23 cellular contexts compared by ENCODE assay signal in genomic region chr12:95066091-95066855, GRCh38. TPM values are rescaled to one million over a fixed set of nuclear protein-coding genes. Genes with fewer than 3 reads are reported as not detected.
DNase-seq lines count a peak whose midpoint lies in the region; ATAC-seq and TF ChIP-seq lines count a peak whose summit lies in the region.
"Had no signal": no experiment of that assay in that cellular context is flagged by ENCODE, and none has a peak within 500 bp of the region (broad histone marks: within the 10 kb centered on the region; RNA-seq: fewer than 3 reads in every experiment).

No MANE protein-coding gene starts in this region.

- no peaks in the 10 kb centered on the region for H3K9me2 ChIP-seq in PC-3 (replicated peaks; ENCODE audit: low read length)
- H3K9me2 ChIP-seq: SK-N-SH had no signal

- peak overlapping the region; percentile 70 for H3K27ac ChIP-seq in PC-3 (ENCODE audit: low read length)
- peak overlapping the region in 3 of 5 donors; percentile 1 to 48 (median 14) for H3K27ac ChIP-seq in adrenal gland
- no peak overlapping the region for H3K27ac ChIP-seq in coronary artery
- H3K27ac ChIP-seq in endodermal cell (ENCODE audit: low read depth, low read length), result no peak overlapping the region
- H3K27ac ChIP-seq: BLaER1 had no signal

- no peak overlapping the region for H3K4me3 ChIP-seq in PC-3 (ENCODE audit: low read length)
- H3K4me3 ChIP-seq in adrenal gland, result no peak overlapping the region
- no peak overlapping the region for H3K4me3 ChIP-seq in coronary artery
- no peak overlapping the region for H3K4me3 ChIP-seq in endodermal cell (ENCODE audit: low read length)
- H3K4me3 ChIP-seq: BLaER1, GM12878 had no signal

- H3K4me2 ChIP-seq in PC-3 (ENCODE audit: low read length), result peak overlapping the region; percentile 45
- H3K4me2 ChIP-seq: BLaER1, SK-N-SH had no signal

- H3K36me3 ChIP-seq in PC-3 (ENCODE audit: low read depth, low read length), result peaks cover 26% of the 10 kb centered on the region; the same call in 1 of the 2 replicates
- H3K36me3 ChIP-seq in adrenal gland (replicated peaks in 1 of 2), result peaks cover 0 to 28% of the 10 kb centered on the region in 2 donors
- peaks cover 66% of the 10 kb centered on the region for H3K36me3 ChIP-seq in endodermal cell (ENCODE audit: control insufficient read depth, insufficient read depth, low read length)

- TF ChIP-seq CTCF in PC-3 (conservative IDR thresholded peaks at IDR 0.05; ENCODE audit: low read depth, low read length) (no peak), adrenal gland (IDR thresholded peaks at IDR 0.05) (no peak), coronary artery (IDR thresholded peaks at IDR 0.05) (no peak), endodermal cell (conservative IDR thresholded peaks at IDR 0.05) (no peak)

- intact Hi-C loops in PC-3 (cut with micrococcal nuclease), result no loop called here
- intact Hi-C loops in adrenal gland (cut with DNase I), result no loop called here
- intact Hi-C loops in activated T-helper 1 cell treated with anti-CD3 and anti-CD28 coated beads, Interleukin-12 subunit alpha, Interleukin-12 subunit beta, Interleukin-2, Interleukin-4 antibody, amounts not matched to agents 30 ng/mL and 10 ng/mL and 1 ng/mL, durations not matched to agents 14 hours and 24 hours and 36 hours (cut with micrococcal nuclease), result no loop called here

- no peaks in the 10 kb centered on the region for H3K9me3 Mint-ChIP-seq in endodermal cell
- H3K9me3 Mint-ChIP-seq in activated T-helper 1 cell treated with anti-CD3 and anti-CD28 coated beads, Interleukin-12 subunit alpha, Interleukin-12 subunit beta, Interleukin-2, Interleukin-4 antibody, amounts not matched to agents 30 ng/mL and 10 ng/mL and 1 ng/mL, durations not matched to agents 14 hours and 24 hours and 36 hours, result no peaks in the 10 kb centered on the region
- H3K9me3 Mint-ChIP-seq: CD4-positive, alpha-beta memory T cell; IgD-negative memory B cell had no signal

- peaks cover 52% of the 10 kb centered on the region for H3K79me2 ChIP-seq in PC-3 (ENCODE audit: low read length)

- TF ChIP-seq POLR2A in adrenal gland (IDR thresholded peaks at IDR 0.05), result no peak

- H4K20me1 ChIP-seq in PC-3 (ENCODE audit: low read length), result no peaks in the 10 kb centered on the region

- no peak overlapping the region for H3K27ac Mint-ChIP-seq in endodermal cell
- H3K27ac Mint-ChIP-seq in activated T-helper 1 cell treated with anti-CD3 and anti-CD28 coated beads, Interleukin-12 subunit alpha, Interleukin-12 subunit beta, Interleukin-2, Interleukin-4 antibody, amounts not matched to agents 30 ng/mL and 10 ng/mL and 1 ng/mL, durations not matched to agents 14 hours and 24 hours and 36 hours, result no peak overlapping the region
- H3K27ac Mint-ChIP-seq: IgD-negative memory B cell had no signal

- H3K36me3 Mint-ChIP-seq in endodermal cell (ENCODE audit: low read depth), result peaks cover 47% of the 10 kb centered on the region
- H3K36me3 Mint-ChIP-seq in activated T-helper 1 cell treated with anti-CD3 and anti-CD28 coated beads, Interleukin-12 subunit alpha, Interleukin-12 subunit beta, Interleukin-2, Interleukin-4 antibody, amounts not matched to agents 30 ng/mL and 10 ng/mL and 1 ng/mL, durations not matched to agents 14 hours and 24 hours and 36 hours (ENCODE audit: low read depth), result peaks cover 20% of the 10 kb centered on the region

- TSS peak; percentile 10 for BruUV-seq in PC-3 (replicated peaks; lab: Mats Ljungman, UMichigan)

- no peak overlapping the region for H2AFZ ChIP-seq in PC-3 (ENCODE audit: low read length)

- H3K9me3 ChIP-seq in PC-3 (ENCODE audit: low read length) (no peaks in the 10 kb centered on the region), adrenal gland (replicated peaks in 1 of 3) (no peaks in the 10 kb centered on the region), endodermal cell (ENCODE audit: control insufficient read depth, low read length) (no peaks in the 10 kb centered on the region)
- H3K9me3 ChIP-seq: BLaER1, Caco-2, SK-N-SH had no signal

- WGBS in adrenal gland, 4 donors, result 56 to 72% (median 65%) methylated on average over 7 of the region's 7 CpGs
- WGBS in endodermal cell (ENCODE audit: insufficient coverage in 1 of 2, insufficient read length in 1 of 2), 2 experiments, result 86 to 94% methylated on average over 2 to 5 of the region's 7 CpGs

- DNase-seq in PC-3 (peak; percentile 87), adrenal gland (peak; percentile 29 to 80 (median 71)), coronary artery (ENCODE audit: low spot score) (no peak), endodermal cell (no peak), germinal center (ENCODE audit: low spot score) (no peak)
- DNase-seq in activated T-helper 1 cell treated with anti-CD3 and anti-CD28 coated beads, Interleukin-12 subunit alpha, Interleukin-12 subunit beta, Interleukin-2, Interleukin-4 antibody, amounts not matched to agents 30 ng/mL and 10 ng/mL and 1 ng/mL, durations not matched to agents 14 hours and 24 hours and 36 hours (ENCODE audit: low spot score), result no peak
- DNase-seq: Caco-2; CD4-positive, alpha-beta memory T cell; DMS 273 treated with DMSO at 0.1 percent for 48 hours; DMS79 treated with DMSO at 0.1 percent for 48 hours; GOT3; HCEC 1CT; Karpas-422; NCI-H1694; NCI-H2081; NCI-H2171; NCI-H524 treated with DMSO at 0.1 percent for 48 hours; SHP77 treated with DMSO at 0.1 percent for 48 hours; SK-N-SH had no signal

- H3K4me1 ChIP-seq in PC-3 (ENCODE audit: insufficient read depth, low read length) (peaks cover 14% of the 10 kb centered on the region), adrenal gland (replicated peaks in 1 of 2) (peaks cover 7 to 22% of the 10 kb centered on the region in 2 donors), endodermal cell (ENCODE audit: control insufficient read depth, insufficient read depth, low read length) (no peaks in the 10 kb centered on the region)
- H3K4me1 ChIP-seq: Caco-2 had no signal

- H3K27me3 ChIP-seq in PC-3 (ENCODE audit: low read length) (no peaks in the 10 kb centered on the region), adrenal gland (no peaks in the 10 kb centered on the region), endodermal cell (ENCODE audit: control insufficient read depth, insufficient read depth, low read length, poor library complexity, severe bottlenecking) (no peaks in the 10 kb centered on the region)
- H3K27me3 ChIP-seq: BLaER1 had no signal

- H3K9ac ChIP-seq in PC-3 (ENCODE audit: low read length) (0 out of 2 replicates have a peak overlapping the region, but pooled peaks have one; percentile 4), endodermal cell (ENCODE audit: extremely low read depth, low read length, poor library complexity, severe bottlenecking) (no peak overlapping the region)
- H3K9ac ChIP-seq: BLaER1, SK-N-SH had no signal

- POLR2A ChIA-PET in PC-3 (lab: Charles Lee; ENCODE audit: unreplicated experiment), result no interaction called here

- no peaks in the 10 kb centered on the region for H3K4me1 Mint-ChIP-seq in endodermal cell
- peaks cover 8% of the 10 kb centered on the region for H3K4me1 Mint-ChIP-seq in activated T-helper 1 cell treated with anti-CD3 and anti-CD28 coated beads, Interleukin-12 subunit alpha, Interleukin-12 subunit beta, Interleukin-2, Interleukin-4 antibody, amounts not matched to agents 30 ng/mL and 10 ng/mL and 1 ng/mL, durations not matched to agents 14 hours and 24 hours and 36 hours (ENCODE audit: low read depth)

- H3K27me3 Mint-ChIP-seq in endodermal cell (ENCODE audit: insufficient read depth), result no peaks in the 10 kb centered on the region
- H3K27me3 Mint-ChIP-seq in activated T-helper 1 cell treated with anti-CD3 and anti-CD28 coated beads, Interleukin-12 subunit alpha, Interleukin-12 subunit beta, Interleukin-2, Interleukin-4 antibody, amounts not matched to agents 30 ng/mL and 10 ng/mL and 1 ng/mL, durations not matched to agents 14 hours and 24 hours and 36 hours (ENCODE audit: insufficient read depth), result no peaks in the 10 kb centered on the region
- H3K27me3 Mint-ChIP-seq: CD4-positive, alpha-beta memory T cell; IgD-negative memory B cell had no signal

- H3K4me3 Mint-ChIP-seq in endodermal cell, result no peak overlapping the region
- no peak overlapping the region for H3K4me3 Mint-ChIP-seq in activated T-helper 1 cell treated with anti-CD3 and anti-CD28 coated beads, Interleukin-12 subunit alpha, Interleukin-12 subunit beta, Interleukin-2, Interleukin-4 antibody, amounts not matched to agents 30 ng/mL and 10 ng/mL and 1 ng/mL, durations not matched to agents 14 hours and 24 hours and 36 hours
- H3K4me3 Mint-ChIP-seq: CD4-positive, alpha-beta memory T cell; IgD-negative memory B cell had no signal

- H3F3A ChIP-seq in PC-3 (ENCODE audit: low read length, unreplicated experiment), result peaks cover 10% of the 10 kb centered on the region

- peak; percentile 98 for ATAC-seq in PC-3
- ATAC-seq in esophagus mucosa, result peak; percentile 42
- ATAC-seq: GM12878 had no signal

- CTCF ChIA-PET in PC-3 (lab: Charles Lee), result no interaction called here

RNA-seq across cellular contexts. Expression of gene NR2C1, which starts 7.1 kb away (rescaled TPM):
- total RNA-seq in PC-3 (2014; rRNA removed), result 31.6 and 43.7 TPM in 2 replicates
- 10 to 100 TPM; 19.8 to 89.8 (median 38.1) TPM for total RNA-seq in adrenal gland
- 100 to 1,000 TPM in 2 of 3 donors, 10 to 100 TPM in 1; 33.5 to 300 (median 122) TPM for polyA plus RNA-seq in adrenal gland
- total RNA-seq in esophagus mucosa, result 13.0 TPM
- 10 to 100 TPM; 66.9 to 82.0 TPM for total RNA-seq in endodermal cell
- polyA plus RNA-seq in endodermal cell (2013, experiment 1 of 2), result 68.3 TPM
- polyA plus RNA-seq in endodermal cell (2013, experiment 2 of 2), result 53.0 TPM
- total RNA-seq in activated T-helper 1 cell treated with anti-CD3 and anti-CD28 coated beads, Interleukin-12 subunit alpha, Interleukin-12 subunit beta, Interleukin-2, Interleukin-4 antibody, amounts not matched to agents 30 ng/mL and 10 ng/mL and 1 ng/mL, durations not matched to agents 14 hours and 24 hours and 36 hours, result 26.1 and 27.3 TPM in 2 replicates

Comparison
In these comparisons a context has a peak if more than half of its experiments do, and no peak if none do; other contexts are left out.
1. DNase-seq: peak in PC-3 (single experiment) and adrenal gland (7 of 7); none in coronary artery (single experiment), endodermal cell (single experiment), activated T-helper 1 cell treated with anti-CD3 and anti-CD28 coated beads, Interleukin-12 subunit alpha, Interleukin-12 subunit beta, Interleukin-2, Interleukin-4 antibody, amounts not matched to agents 30 ng/mL and 10 ng/mL and 1 ng/mL, durations not matched to agents 14 hours and 24 hours and 36 hours (single experiment) and germinal center (single experiment).
2. H3K27ac ChIP-seq: peak in PC-3 (single experiment) and adrenal gland (3 of 5); none in coronary artery (0 of 2) and endodermal cell (single experiment).